Comparison of ENCODE assay signal across 15 cellular contexts in the genomic region with DNA sequence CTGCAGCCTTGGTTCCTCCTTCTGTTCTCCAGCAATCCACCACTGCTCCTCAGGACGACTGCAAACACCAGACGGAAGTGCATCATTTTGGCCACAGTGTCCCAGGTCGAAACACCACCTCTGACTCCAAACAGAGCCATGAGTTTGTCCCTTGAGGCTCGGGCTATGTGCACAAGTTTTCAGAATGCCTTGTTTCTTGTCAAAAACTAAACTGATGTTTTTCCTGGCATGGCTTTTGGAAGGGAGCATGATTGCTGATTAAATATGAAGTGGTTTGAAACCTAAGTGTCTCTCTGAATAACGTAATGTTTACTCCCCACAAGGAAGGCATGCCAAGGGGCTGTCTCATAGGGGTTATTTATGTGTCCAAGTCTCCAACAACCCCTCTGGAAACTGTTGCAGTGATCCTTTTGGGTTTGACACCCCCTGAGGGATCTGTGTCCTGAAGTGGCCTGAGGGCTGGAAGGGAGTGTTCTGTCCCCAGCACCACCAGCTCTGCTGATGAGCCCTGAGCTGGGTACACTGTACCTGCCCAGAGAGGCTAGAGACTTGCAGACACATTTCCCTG.
DNase-seq lines count a peak whose midpoint lies in the region; ATAC-seq, FAIRE-seq and TF ChIP-seq lines count a peak whose summit lies in the region.
"Had no signal": no experiment of that assay in that cellular context is flagged by ENCODE, and none has a peak within 500 bp of the region (broad histone marks: within the 10 kb centered on the region; RNA-seq: fewer than 3 reads in every experiment).

No MANE protein-coding gene starts in this region.

- H3K4me1 ChIP-seq in A549 (peaks cover 42% of the 10 kb centered on the region), Peyer's patch (peaks cover 0 to 19% (median 0%) of the 10 kb centered on the region in 4 donors), heart left ventricle (peaks cover 3 to 46% (median 26%) of the 10 kb centered on the region in 12 donors), trophoblast cell (ENCODE audit: control insufficient read depth in 1 of 2, insufficient read depth in 2 of 2, low read length in 2 of 2) (peaks cover 7 to 15% of the 10 kb centered on the region in 2 experiments)

- H3K79me1 ChIP-seq in trophoblast cell (ENCODE audit: low read length), result peaks cover 2% of the 10 kb centered on the region

- H3K36me3 ChIP-seq in Peyer's patch (no peaks in the 10 kb centered on the region), heart left ventricle (no peaks in the 10 kb centered on the region), trophoblast cell (ENCODE audit: control insufficient read depth in 1 of 2, insufficient read depth in 2 of 2, low read length in 2 of 2) (no peaks in the 10 kb centered on the region)

- H2BK12ac ChIP-seq in trophoblast cell (ENCODE audit: low read length), result no peak overlapping the region

- POLR2A ChIA-PET in A549 (lab: Yijun Ruan, JAX), result no interaction called here
- POLR2A ChIA-PET in activated CD4-positive, alpha-beta memory T cell treated with anti-CD3 and anti-CD28 coated beads for 36 hours (lab: Charles Lee), result no interaction called here

- no peaks in the 10 kb centered on the region for H3K27me3 Mint-ChIP-seq in activated CD4-positive, alpha-beta memory T cell treated with anti-CD3 and anti-CD28 coated beads for 36 hours

- CTCF ChIA-PET in A549 (lab: Yijun Ruan, JAX), result no interaction called here
- CTCF ChIA-PET in activated CD4-positive, alpha-beta memory T cell treated with anti-CD3 and anti-CD28 coated beads for 36 hours (lab: Charles Lee), result no interaction called here

- H3K23ac ChIP-seq in trophoblast cell (ENCODE audit: low read length), result no peak overlapping the region

- no peak for DNase-seq in A549 (ENCODE audit: low read depth in 1 of 2, low spot score in 1 of 2)
- no peak for DNase-seq in Peyer's patch
- DNase-seq in heart left ventricle, result peak in 4 of 5 donors; percentile 31 to 81 (median 54)
- DNase-seq in trophoblast cell, result no peak
- no peak for DNase-seq in activated CD4-positive, alpha-beta memory T cell treated with anti-CD3 and anti-CD28 coated beads for 36 hours
- no peak for DNase-seq in GM10266 (ENCODE audit: extremely low spot score)
- DNase-seq: activated CD4-positive, alpha-beta T cell treated with anti-CD3 and anti-CD28 coated beads for 1 hour; activated T-cell treated with anti-CD3 and anti-CD28 coated beads, Interleukin-2, amount 50 U/mL, for 4 hours; NCI-H2171 treated with DMSO at 0.1 percent for 48 hours; substantia nigra had no signal

- H4K91ac ChIP-seq in trophoblast cell (ENCODE audit: low read depth, low read length), result peak overlapping the region; percentile 26

- TF ChIP-seq RAD21 in A549 (conservative IDR thresholded peaks at IDR 0.05 in 1 of 2, IDR thresholded peaks at IDR 0.05 in 1 of 2), result no peak

- no peak for ATAC-seq in A549
- peak; percentile 86 to 96 (median 92) for ATAC-seq in heart left ventricle
- ATAC-seq in GM21737 (IDR thresholded peaks at IDR 0.05; ENCODE audit: unreplicated experiment), result no peak
- ATAC-seq in GM19023 (IDR thresholded peaks at IDR 0.05; ENCODE audit: unreplicated experiment), result no peak
- ATAC-seq: activated T-cell treated with anti-CD3 and anti-CD28 coated beads, Interleukin-2, amount 50 U/mL, for 4 hours; GM23338; mucosa of descending colon had no signal

- no peak overlapping the region for H3K4ac ChIP-seq in trophoblast cell (ENCODE audit: low read depth, low read length)

- no peak overlapping the region for H4K8ac ChIP-seq in trophoblast cell (ENCODE audit: low read depth, low read length)

- TF ChIP-seq CTCF in A549 (IDR thresholded peaks at IDR 0.05) (no peak), Peyer's patch (IDR thresholded peaks at IDR 0.05) (no peak), heart left ventricle (IDR thresholded peaks at IDR 0.05) (no peak), GM10266 (IDR thresholded peaks at IDR 0.05; ENCODE audit: control insufficient read depth, insufficient read depth, low read depth, missing control alignments) (no peak)

- no peaks in the 10 kb centered on the region for H3K79me2 ChIP-seq in trophoblast cell (ENCODE audit: control insufficient read depth, insufficient read depth, low read length, poor library complexity)

- no peak for TF ChIP-seq POLR2A in A549 (IDR thresholded peaks at IDR 0.05; ENCODE audit: low read length)
- no peak for TF ChIP-seq POLR2A in Peyer's patch (IDR thresholded peaks at IDR 0.05)
- peak in 1 of 2 donors; percentile 25 for TF ChIP-seq POLR2A in heart left ventricle (IDR thresholded peaks at IDR 0.05)

- H3K4me3 ChIP-seq in A549 (no peak overlapping the region), Peyer's patch (no peak overlapping the region), heart left ventricle (no peak overlapping the region), trophoblast cell (ENCODE audit: low read depth, low read length) (no peak overlapping the region)
- H3K4me3 ChIP-seq: GM23338, mucosa of descending colon had no signal

- intact Hi-C loops in heart left ventricle (cut with DNase I), result loop anchor here in 3 of 10 donors (10.0 kb wide), 1 partner anchor 128 kb away; a partner anchor contains a TSS
- intact Hi-C loops in activated CD4-positive, alpha-beta memory T cell treated with anti-CD3 and anti-CD28 coated beads for 36 hours (cut with micrococcal nuclease), result no loop called here

- peak overlapping the region; percentile 4 for H2BK120ac ChIP-seq in trophoblast cell (ENCODE audit: insufficient read depth, low read length, poor library complexity)

- H3K27ac Mint-ChIP-seq in activated CD4-positive, alpha-beta memory T cell treated with anti-CD3 and anti-CD28 coated beads for 36 hours, result no peak overlapping the region
- H3K27ac Mint-ChIP-seq: GM23338 had no signal

- H3K9ac ChIP-seq in trophoblast cell (ENCODE audit: low read length), result no peak overlapping the region

- no peak overlapping the region for H2BK5ac ChIP-seq in trophoblast cell (ENCODE audit: low read depth, low read length, poor library complexity)

- H2AK5ac ChIP-seq in trophoblast cell (ENCODE audit: low read length), result no peak overlapping the region

- 60% methylated on average over 5 of the region's 5 CpGs for WGBS in A549 (ENCODE audit: missing lambda C conversion rate)
- WGBS in heart left ventricle, 4 donors, result 31 to 38% (median 38%) methylated on average over 5 of the region's 5 CpGs
- WGBS in trophoblast cell (ENCODE audit: extremely low coverage, insufficient coverage, insufficient read length), result no CpG with 5 or more reads among the region's 5 CpGs

- no peak for FAIRE-seq in A549 (lab: Jason Lieb, UNC)
- FAIRE-seq: A204.1 had no signal

- H3K9me3 ChIP-seq in A549 (no peaks in the 10 kb centered on the region), Peyer's patch (no peaks in the 10 kb centered on the region), heart left ventricle (no peaks in the 10 kb centered on the region), trophoblast cell (ENCODE audit: insufficient read depth, low read depth, low read length) (no peaks in the 10 kb centered on the region)
- H3K9me3 ChIP-seq: mucosa of descending colon had no signal

- H4K12ac ChIP-seq in trophoblast cell (ENCODE audit: low read depth, low read length), result no peak overlapping the region

- no peak overlapping the region for H2AFZ ChIP-seq in trophoblast cell (ENCODE audit: insufficient read depth, low read length, poor library complexity)
- H2AFZ ChIP-seq: GM23338 had no signal

- H3K27me3 ChIP-seq in Peyer's patch (no peaks in the 10 kb centered on the region), heart left ventricle (no peaks in the 10 kb centered on the region), trophoblast cell (ENCODE audit: insufficient read depth, low read length) (no peaks in the 10 kb centered on the region)

- H3K27ac ChIP-seq in A549, result peak overlapping the region in 1 of 2 experiments; percentile 58; a peak in 2 of 6 replicates
- peak overlapping the region in 3 of 4 donors; percentile 5 to 49 (median 28) for H3K27ac ChIP-seq in Peyer's patch
- H3K27ac ChIP-seq in heart left ventricle, result peak overlapping the region; percentile 20 to 85 (median 70)
- H3K27ac ChIP-seq in trophoblast cell (ENCODE audit: low read depth, low read length), result no peak overlapping the region

- no peak overlapping the region for H3K18ac ChIP-seq in trophoblast cell (ENCODE audit: low read length)

- H3K4me2 ChIP-seq in A549, result peak overlapping the region; percentile 7; the same call in 1 of the 3 replicates
- no peak overlapping the region for H3K4me2 ChIP-seq in trophoblast cell (ENCODE audit: low read length)
- H3K4me2 ChIP-seq: GM23338 had no signal

- H3K4me3 Mint-ChIP-seq in activated CD4-positive, alpha-beta memory T cell treated with anti-CD3 and anti-CD28 coated beads for 36 hours, result no peak overlapping the region
- H3K4me3 Mint-ChIP-seq: activated T-cell treated with anti-CD3 and anti-CD28 coated beads, Interleukin-2, amount 50 U/mL, for 4 hours; GM23338 had no signal

- no peaks in the 10 kb centered on the region for H3K9me3 Mint-ChIP-seq in activated CD4-positive, alpha-beta memory T cell treated with anti-CD3 and anti-CD28 coated beads for 36 hours
- H3K9me3 Mint-ChIP-seq: activated T-cell treated with anti-CD3 and anti-CD28 coated beads, Interleukin-2, amount 50 U/mL, for 4 hours; GM23338 had no signal

- no peaks in the 10 kb centered on the region for H3K4me1 Mint-ChIP-seq in activated CD4-positive, alpha-beta memory T cell treated with anti-CD3 and anti-CD28 coated beads for 36 hours (ENCODE audit: low read depth)

- no peak overlapping the region for H3K14ac ChIP-seq in trophoblast cell (ENCODE audit: low read length)

- H3K36me3 Mint-ChIP-seq in activated CD4-positive, alpha-beta memory T cell treated with anti-CD3 and anti-CD28 coated beads for 36 hours, result no peaks in the 10 kb centered on the region

- TF ChIP-seq EP300 in A549 (IDR thresholded peaks at IDR 0.05), result no peak

TF ChIP-seq in A549, 52 proteins besides CTCF, POLR2A, EP300 and RAD21 (continues in another document):
- TF ChIP-seq RNF2 (IDR thresholded peaks at IDR 0.05; ENCODE audit: borderline replicate concordance, low read depth) (no peak), NPAS2 (CRISPR knock-in tag; IDR thresholded peaks at IDR 0.05; ENCODE audit: borderline replicate concordance) (no peak), ZNF302 (CRISPR knock-in tag; IDR thresholded peaks at IDR 0.05) (no peak), GATA3 (IDR thresholded peaks at IDR 0.05; ENCODE audit: borderline replicate concordance) (no peak), HEYL (CRISPR knock-in tag; IDR thresholded peaks at IDR 0.05) (no peak), CHD4 (IDR thresholded peaks at IDR 0.05; ENCODE audit: borderline replicate concordance) (no peak), TP53 (CRISPR knock-in tag; IDR thresholded peaks at IDR 0.05) (no peak), KDM5A (IDR thresholded peaks at IDR 0.05) (no peak), CHD2 (IDR thresholded peaks at IDR 0.05; ENCODE audit: low read length, partially characterized antibody) (no peak), SMC3 (IDR thresholded peaks at IDR 0.05) (no peak), CEBPB (IDR thresholded peaks at IDR 0.05) (no peak)
- TF ChIP-seq, protein P1, sequence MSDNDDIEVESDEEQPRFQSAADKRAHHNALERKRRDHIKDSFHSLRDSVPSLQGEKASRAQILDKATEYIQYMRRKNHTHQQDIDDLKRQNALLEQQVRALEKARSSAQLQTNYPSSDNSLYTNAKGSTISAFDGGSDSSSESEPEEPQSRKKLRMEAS (IDR thresholded peaks at IDR 0.05), result no peak

Comparison
In these comparisons a context has a peak if more than half of its experiments do, and no peak if none do; other contexts are left out.
1. ATAC-seq: peak in heart left ventricle (4 of 4); none in A549 (0 of 2), GM21737 (single experiment) and GM19023 (single experiment).
2. DNase-seq: peak in heart left ventricle (4 of 5); none in A549 (0 of 2), Peyer's patch (0 of 3), trophoblast cell (0 of 2), activated CD4-positive, alpha-beta memory T cell treated with anti-CD3 and anti-CD28 coated beads for 36 hours (single experiment) and GM10266 (single experiment).